ENCODE assay signal across 11 cellular contexts in genomic region chr3:149968216-149968615, GRCh38. TPM values are rescaled to one million over a fixed set of nuclear protein-coding genes. Genes with fewer than 3 reads are reported as not detected.
DNase-seq lines count a peak whose midpoint lies in the region; ATAC-seq and TF ChIP-seq lines count a peak whose summit lies in the region.
"Had no signal": no experiment of that assay in that cellular context is flagged by ENCODE, and none has a peak within 500 bp of the region (broad histone marks: within the 10 kb centered on the region; RNA-seq: fewer than 3 reads in every experiment).

No MANE protein-coding gene starts in this region.

- H3K4me3 ChIP-seq in breast epithelium, result no peak overlapping the region
- peak overlapping the region; percentile 88 for H3K4me3 ChIP-seq in fibroblast of villous mesenchyme (ENCODE audit: low read depth, low read length)
- H3K4me3 ChIP-seq in thoracic aorta, result peak overlapping the region; percentile 98
- H3K4me3 ChIP-seq: BLaER1 treated with 17β-estradiol and CSF1 and Interleukin-3, amounts not matched to agents 10 nM and 100 nM had no signal

- H3K27ac ChIP-seq in breast epithelium, result no peak overlapping the region
- peak overlapping the region in 1 of 2 donors; percentile 98 for H3K27ac ChIP-seq in thoracic aorta

- H3K27ac Mint-ChIP-seq in MCF 10A (ENCODE audit: low read depth, unreplicated experiment), result peak overlapping the region; percentile 82

- intact Hi-C loops in MCF 10A (cut with micrococcal nuclease), result loop anchor here (5.0 kb wide), 2 partner anchors 439 to 529 kb away; partner anchors contain the start of gene TSC22D2
- intact Hi-C loops in breast epithelium (cut with DNase I; ENCODE audit: low total_unique reads), result no loop called here

- DNase-seq in MCF 10A (ENCODE audit: unreplicated experiment), result peak; percentile 51
- DNase-seq in breast epithelium (ENCODE audit: low spot score in 2 of 2), result no peak
- peak; percentile 55 for DNase-seq in RPMI7951 (ENCODE audit: low read depth)
- no peak for DNase-seq in fibroblast of villous mesenchyme (ENCODE audit: low read depth)
- no peak for DNase-seq in thoracic aorta (ENCODE audit: low spot score)
- DNase-seq in NCI-H1436 (lab: John Stamatoyannopoulos, UW), result no peak
- DNase-seq in NCI-H2107 (lab: John Stamatoyannopoulos, UW), result no peak
- DNase-seq: activated CD4-positive, alpha-beta T cell treated with anti-CD3 and anti-CD28 coated beads for 1 hour; effector memory CD4-positive, alpha-beta T cell had no signal

- ATAC-seq in thoracic aorta (ENCODE audit: insufficient number of reproducible peaks, low FRiP score, low read depth) (no peak), HG03469 (IDR thresholded peaks at IDR 0.05; ENCODE audit: unreplicated experiment) (no peak)

- CTCF ChIA-PET in MCF 10A (lab: Yijun Ruan, JAX), result interaction anchor here (0.5 to 8.4 kb wide), 15 partner anchors 11 to 544 kb away, joined by 3 to 110 read pairs (median 4); no protein-coding TSS in a partner anchor

- H3K9me3 ChIP-seq in breast epithelium (no peaks in the 10 kb centered on the region), thoracic aorta (no peaks in the 10 kb centered on the region)
- H3K9me3 ChIP-seq: BLaER1 treated with 17β-estradiol and CSF1 and Interleukin-3, amounts not matched to agents 10 nM and 100 nM had no signal

- H3K36me3 Mint-ChIP-seq in MCF 10A (ENCODE audit: insufficient read depth, unreplicated experiment), result peaks cover 37% of the 10 kb centered on the region

- H3K4me1 ChIP-seq in breast epithelium, result peaks cover 0 to 6% of the 10 kb centered on the region in 2 donors
- H3K4me1 ChIP-seq in thoracic aorta (ENCODE audit: control insufficient read depth in 1 of 2, low read depth in 2 of 2), result peaks cover 23 to 57% of the 10 kb centered on the region in 2 donors

- H3K27me3 ChIP-seq in breast epithelium (no peaks in the 10 kb centered on the region), thoracic aorta (replicated peaks; ENCODE audit: insufficient read depth) (no peaks in the 10 kb centered on the region)

- H3K9me3 Mint-ChIP-seq in MCF 10A (ENCODE audit: unreplicated experiment), result no peaks in the 10 kb centered on the region

- no peaks in the 10 kb centered on the region for H3K36me3 ChIP-seq in breast epithelium
- peaks cover 5% of the 10 kb centered on the region for H3K36me3 ChIP-seq in thoracic aorta

- no TSS peak for BruUV-seq in MCF 10A (replicated peaks; lab: Mats Ljungman, UMichigan)

- POLR2A ChIA-PET in MCF 10A (lab: Yijun Ruan, JAX), result interaction anchor here (0.7 to 9.7 kb wide), 7 partner anchors 9 to 529 kb away, joined by 3 to 119 read pairs (median 4); partner anchors contain the start of gene COMMD2

- no peaks in the 10 kb centered on the region for H3K27me3 Mint-ChIP-seq in MCF 10A (ENCODE audit: insufficient read depth, unreplicated experiment)

- peaks cover 28% of the 10 kb centered on the region for H3K4me1 Mint-ChIP-seq in MCF 10A (ENCODE audit: insufficient read depth, unreplicated experiment)

- no peak for TF ChIP-seq CTCF in MCF 10A (IDR thresholded peaks at IDR 0.05; ENCODE audit: unreplicated experiment)
- no peak for TF ChIP-seq CTCF in breast epithelium (IDR thresholded peaks at IDR 0.05)
- no peak for TF ChIP-seq CTCF in fibroblast of villous mesenchyme (IDR thresholded peaks at IDR 0.05; ENCODE audit: insufficient read depth, low read depth, low read length)
- no peak for TF ChIP-seq CTCF in thoracic aorta (IDR thresholded peaks at IDR 0.05)

- TF ChIP-seq POLR2A in breast epithelium (IDR thresholded peaks at IDR 0.05), result no peak

- H3K4me3 Mint-ChIP-seq in MCF 10A (ENCODE audit: unreplicated experiment), result peak overlapping the region; percentile 80

RNA-seq across cellular contexts. Expression of gene PFN2, which starts 2.5 kb away (rescaled TPM):
- total RNA-seq in MCF 10A (2022) (117 and 142 TPM in 2 replicates), breast epithelium (10 to 100 TPM; 48.2 to 65.6 (median 49.8) TPM), fibroblast of villous mesenchyme (137 and 196 TPM in 2 replicates), thoracic aorta (10 to 100 TPM; 78.9 to 82.0 TPM)
- total RNA-seq in RPMI7951 (2014; rRNA removed; shearing (Covaris generic)), result 281 and 309 TPM in 2 replicates

Comparison
In these comparisons a context has a peak if more than half of its experiments do, and no peak if none do; other contexts are left out.
1. DNase-seq: peak in MCF 10A (single experiment) and RPMI7951 (single experiment); none in breast epithelium (0 of 2), fibroblast of villous mesenchyme (single experiment), thoracic aorta (single experiment), NCI-H1436 (single experiment) and NCI-H2107 (single experiment).
2. H3K4me3 ChIP-seq: peak in fibroblast of villous mesenchyme (single experiment) and thoracic aorta (single experiment); none in breast epithelium (0 of 3).